21 cellular contexts compared by ENCODE assay signal in genomic region chr20:25378189-25378883, GRCh38. TPM values are rescaled to one million over a fixed set of nuclear protein-coding genes. Genes with fewer than 3 reads are reported as not detected.
A peak's percentile ranks its signal among the peaks of the same experiment; 100 is the strongest.
DNase-seq lines count a peak whose midpoint lies in the region; ATAC-seq, FAIRE-seq and TF ChIP-seq lines count a peak whose summit lies in the region.
"Had no signal": no experiment of that assay in that cellular context is flagged by ENCODE, and none has a peak within 500 bp of the region (broad histone marks: within the 10 kb centered on the region; RNA-seq: fewer than 3 reads in every experiment).

No MANE protein-coding gene starts in this region.

- ATAC-seq in HepG2: peak; percentile 87
- no peak for ATAC-seq in right lobe of liver
- ATAC-seq in GM21515 (IDR thresholded peaks at IDR 0.05; ENCODE audit: unreplicated experiment): no peak
- ATAC-seq: HCT116 had no signal

- H2BK120ac ChIP-seq in H9 (ENCODE audit: low read depth, low read length, poor library complexity, severe bottlenecking): no peak overlapping the region

- H3K36me3 Mint-ChIP-seq in glutamatergic neuron (ENCODE audit: unreplicated experiment): peaks cover 17% of the 10 kb centered on the region
- H3K36me3 Mint-ChIP-seq in type B pancreatic cell: peaks cover 58% of the 10 kb centered on the region
- H3K36me3 Mint-ChIP-seq in H9 (ENCODE audit: insufficient read depth in 1 of 3, low read depth in 3 of 3): peaks cover 31 to 48% (median 32%) of the 10 kb centered on the region in 3 experiments

- peaks cover 64% of the 10 kb centered on the region for H3K4me1 ChIP-seq in HepG2 (ENCODE audit: insufficient read depth, low read length)
- peaks cover 0 to 7% (median 0%) of the 10 kb centered on the region in 4 donors for H3K4me1 ChIP-seq in right lobe of liver
- H3K4me1 ChIP-seq in osteoblast (ENCODE audit: insufficient read depth, low read length): peaks cover 6% of the 10 kb centered on the region
- no peaks in the 10 kb centered on the region for H3K4me1 ChIP-seq in H9 (ENCODE audit: insufficient read depth, low read length)

- no peak for TF ChIP-seq POLR2A in HepG2 (IDR thresholded peaks at IDR 0.05; ENCODE audit: insufficient read depth in 1 of 2, low read depth in 2 of 2, low read length in 2 of 2)
- TF ChIP-seq POLR2A in right lobe of liver (IDR thresholded peaks at IDR 0.05): no peak

- H3K4ac ChIP-seq in H9 (ENCODE audit: low read depth, low read length): no peak overlapping the region

- peak; percentile 46; the same call in 1 of the 2 replicates for TF ChIP-seq RAD21 in HepG2 (CRISPR knock-in tag; IDR thresholded peaks at IDR 0.05)

- H3K27me3 ChIP-seq in HepG2 (ENCODE audit: control insufficient read depth in 1 of 2, insufficient read depth in 2 of 2, low read length in 2 of 2): no peaks in the 10 kb centered on the region; a peak in 1 of 5 replicates
- H3K27me3 ChIP-seq in right lobe of liver: no peaks in the 10 kb centered on the region
- H3K27me3 ChIP-seq in osteoblast (ENCODE audit: insufficient read depth, low read length): no peaks in the 10 kb centered on the region
- H3K27me3 ChIP-seq in H9 (ENCODE audit: insufficient read depth, low read length): no peaks in the 10 kb centered on the region

- no peak overlapping the region for H3K14ac ChIP-seq in H9 (ENCODE audit: insufficient read depth, low read length)

- no TSS peak for BruUV-seq in HepG2 (replicated peaks; lab: Mats Ljungman, UMichigan)

- intact Hi-C loops in HepG2 (cut with micrococcal nuclease; ENCODE audit: unreplicated experiment) (loop anchor here (1.0 to 2.0 kb wide), 3 partner anchors 12 to 68 kb away; partner anchors contain the start of gene ABHD12), right lobe of liver (cut with DNase I) (no loop called here)

- no peak overlapping the region for H4K8ac ChIP-seq in H9 (replicated peaks; ENCODE audit: insufficient read length, low read depth, low read length)

- no peaks in the 10 kb centered on the region for H3K9me3 ChIP-seq in HepG2 (ENCODE audit: low read length)
- no peaks in the 10 kb centered on the region for H3K9me3 ChIP-seq in right lobe of liver
- no peaks in the 10 kb centered on the region for H3K9me3 ChIP-seq in osteoblast (ENCODE audit: low read depth, low read length)
- H3K9me3 ChIP-seq in H9 (ENCODE audit: control insufficient read depth, low read depth, low read length): no peaks in the 10 kb centered on the region

- H4K5ac ChIP-seq in H9 (ENCODE audit: insufficient read length, low read depth, low read length): no peak overlapping the region

- no peak overlapping the region for H3K23ac ChIP-seq in H9 (ENCODE audit: insufficient read length, low read depth, low read length)

- no peak overlapping the region for H2BK15ac ChIP-seq in H9 (ENCODE audit: low read depth, low read length)

- peak overlapping the region; percentile 62 for H3K4me2 ChIP-seq in HepG2 (ENCODE audit: low read depth, low read length)
- no peak overlapping the region for H3K4me2 ChIP-seq in osteoblast (ENCODE audit: insufficient read depth, low read length)
- no peak overlapping the region for H3K4me2 ChIP-seq in H9 (ENCODE audit: insufficient read depth, insufficient read length, low read length)

- H3K23me2 ChIP-seq in H9 (ENCODE audit: insufficient read length, low read depth, low read length, poor library complexity, severe bottlenecking): no peaks in the 10 kb centered on the region

- no peak overlapping the region for H2BK20ac ChIP-seq in H9 (ENCODE audit: low read depth, low read length, poor library complexity, severe bottlenecking)

- peaks cover 0 to 4% of the 10 kb centered on the region in 2 experiments; a peak in 4 of 5 replicates for H3K36me3 ChIP-seq in HepG2 (replicated peaks in 1 of 2; ENCODE audit: control insufficient read depth in 1 of 2, insufficient read depth in 2 of 2, low read length in 2 of 2)
- no peaks in the 10 kb centered on the region for H3K36me3 ChIP-seq in right lobe of liver
- H3K36me3 ChIP-seq in osteoblast (ENCODE audit: insufficient read depth, low read length): no peaks in the 10 kb centered on the region

- H3K18ac ChIP-seq in H9 (ENCODE audit: insufficient read length, low read depth, low read length): no peak overlapping the region

- no peak overlapping the region for H3K56ac ChIP-seq in H9 (ENCODE audit: insufficient read length, low read depth, low read length)

- H3K9me3 Mint-ChIP-seq in glutamatergic neuron (ENCODE audit: unreplicated experiment) (peaks cover 12% of the 10 kb centered on the region), type B pancreatic cell (no peaks in the 10 kb centered on the region), H9 (no peaks in the 10 kb centered on the region; a peak in 3 of 5 replicates)

- TF ChIP-seq CTCF in HepG2 (CRISPR knock-in tag; IDR thresholded peaks at IDR 0.05) (no peak), right lobe of liver (IDR thresholded peaks at IDR 0.05) (no peak), glutamatergic neuron (IDR thresholded peaks at IDR 0.05; ENCODE audit: partially characterized antibody, unreplicated experiment) (no peak), osteoblast (IDR thresholded peaks at IDR 0.05; ENCODE audit: extremely low read depth, low read depth, low read length) (no peak), type B pancreatic cell (conservative IDR thresholded peaks at IDR 0.05) (no peak), H9 (conservative IDR thresholded peaks at IDR 0.05) (no peak)

- POLR2A ChIA-PET in HepG2 (lab: Yijun Ruan, JAX): interaction anchor here (0.6 to 2.2 kb wide), 14 partner anchors 10 to 206 kb away, joined by 3 to 25 read pairs (median 4); partner anchors contain the start of genes ABHD12, GINS1 and PYGB

- H3K4me3 Mint-ChIP-seq in glutamatergic neuron (ENCODE audit: unreplicated experiment) (peak overlapping the region; percentile 55), type B pancreatic cell (no peak overlapping the region), H9 (no peak overlapping the region)
- H3K4me3 Mint-ChIP-seq: CD4-positive, alpha-beta memory T cell had no signal

- H3K27me3 Mint-ChIP-seq in glutamatergic neuron (ENCODE audit: unreplicated experiment): no peaks in the 10 kb centered on the region
- no peaks in the 10 kb centered on the region for H3K27me3 Mint-ChIP-seq in type B pancreatic cell
- no peaks in the 10 kb centered on the region for H3K27me3 Mint-ChIP-seq in H9 (ENCODE audit: low read depth)
- H3K27me3 Mint-ChIP-seq: CD4-positive, alpha-beta memory T cell had no signal

- TF ChIP-seq EP300 in HepG2 (IDR thresholded peaks at IDR 0.05; ENCODE audit: low read depth in 2 of 2, low read length in 2 of 2) (peak; percentile 90 to 95; a peak in 3 of 4 replicates), HepG2 (CRISPR knock-in tag; IDR thresholded peaks at IDR 0.05; ENCODE audit: borderline replicate concordance) (peak; percentile 83; the same call in 1 of the 2 replicates)

- H2BK5ac ChIP-seq in H9 (ENCODE audit: insufficient read length, low read length): no peak overlapping the region

- CTCF ChIA-PET in HepG2 (lab: Yijun Ruan, JAX; ENCODE audit: low intra/inter-chr PET ratio, low total read pairs): interaction anchor here (0.6 to 1.3 kb wide), 3 partner anchors 21 to 68 kb away, joined by 3 to 5 read pairs (median 3); no protein-coding TSS in a partner anchor

- no peak overlapping the region for H2BK12ac ChIP-seq in H9 (ENCODE audit: insufficient read length, low read depth, low read length)

- FAIRE-seq in HepG2 (lab: Jason Lieb, UNC): peak; percentile 96
- FAIRE-seq: D721Med, G401.6, GM19239 had no signal

- peak overlapping the region in 1 of 3 experiments; percentile 15; a peak in 1 of 6 replicates for H3K4me3 ChIP-seq in HepG2 (replicated peaks in 1 of 3; ENCODE audit: insufficient read depth in 1 of 3, low read depth in 2 of 3, low read length in 3 of 3)
- H3K4me3 ChIP-seq in right lobe of liver: no peak overlapping the region
- H3K4me3 ChIP-seq in osteoblast (ENCODE audit: insufficient read depth, low read length): no peak overlapping the region

- DNase-seq in HepG2 (ENCODE audit: low spot score) (peak; percentile 99), right lobe of liver (no peak), glutamatergic neuron (no peak), osteoblast (ENCODE audit: insufficient read length, low spot score, missing footprints) (peak; percentile 43), type B pancreatic cell (ENCODE audit: extremely low spot score, unreplicated experiment) (no peak), NOMO-1 treated with DMSO at 0.1 percent for 48 hours (lab: John Stamatoyannopoulos, UW; ENCODE audit: unreplicated experiment) (no peak), H9 (no peak)
- DNase-seq: AML-193; C1 segment of cervical spinal cord; CD4-positive, alpha-beta memory T cell; DMS153; DMS79 treated with DMSO at 0.1 percent for 48 hours; EL; IMR-90 had no signal

- 3% methylated on average over 5 of the region's 5 CpGs for WGBS in HepG2 (ENCODE audit: low lambda C conversion rate)
- WGBS in right lobe of liver (ENCODE audit: insufficient coverage, low coverage, low lambda C conversion rate, missing lambda C conversion rate): 78% methylated on average over 4 of the region's 5 CpGs
- no CpG with 5 or more reads among the region's 5 CpGs for WGBS in H9 (ENCODE audit: extremely low coverage, insufficient read length, low lambda C conversion rate)

- H3K9ac ChIP-seq in HepG2 (ENCODE audit: insufficient read depth, low read depth, low read length) (0 out of 2 replicates have a peak overlapping the region, but pooled peaks have one; percentile 9), H9 (ENCODE audit: extremely low read depth, insufficient read length, low read length) (no peak overlapping the region)

- peaks cover 36% of the 10 kb centered on the region for H3K4me1 Mint-ChIP-seq in glutamatergic neuron (ENCODE audit: low read depth, unreplicated experiment)
- peaks cover 17% of the 10 kb centered on the region for H3K4me1 Mint-ChIP-seq in type B pancreatic cell (ENCODE audit: unreplicated experiment)
- H3K4me1 Mint-ChIP-seq in H9: peaks cover 0 to 7% of the 10 kb centered on the region in 2 experiments; a peak in 1 of 4 replicates

- in situ Hi-C loops in HepG2 (cut with HindIII; ENCODE audit: extremely low pct_ligation_motif_present, low pct_unique_long_range_greater_than_20kb): no loop called here

- H3K27ac Mint-ChIP-seq in glutamatergic neuron (ENCODE audit: unreplicated experiment): peak overlapping the region; percentile 19
- H3K27ac Mint-ChIP-seq in type B pancreatic cell: peak overlapping the region; percentile 3
- H3K27ac Mint-ChIP-seq in H9: peak overlapping the region in 1 of 3 experiments; percentile 24; a peak in 2 of 7 replicates

- H3K27ac ChIP-seq in HepG2 (ENCODE audit: extremely low read length, insufficient read depth, low read length) (peak overlapping the region; percentile 14), right lobe of liver (no peak overlapping the region), osteoblast (ENCODE audit: low read depth, low read length) (no peak overlapping the region), H9 (ENCODE audit: insufficient read length, low read depth, low read length) (no peak overlapping the region)
- H3K27ac ChIP-seq: 22Rv1, HL-60 had no signal

- H2AK5ac ChIP-seq in H9 (ENCODE audit: insufficient read length, low read length): no peak overlapping the region

- H3K79me1 ChIP-seq in H9 (ENCODE audit: insufficient read depth, low read depth, low read length, poor library complexity, severe bottlenecking): peaks cover 6% of the 10 kb centered on the region

- H3T11ph ChIP-seq in H9 (ENCODE audit: low read length): no peak overlapping the region

- peaks cover 55% of the 10 kb centered on the region for H3K79me2 ChIP-seq in HepG2 (ENCODE audit: insufficient read depth, low read length)
- H3K79me2 ChIP-seq in osteoblast (ENCODE audit: insufficient read depth, low read length): peaks cover 91% of the 10 kb centered on the region
- peaks cover 21% of the 10 kb centered on the region; the same call in 1 of the 2 replicates for H3K79me2 ChIP-seq in H9 (ENCODE audit: insufficient read depth, low read length)

- H4K20me1 ChIP-seq in HepG2 (ENCODE audit: insufficient read depth, low read length): peaks cover 75% of the 10 kb centered on the region
- H4K20me1 ChIP-seq in osteoblast (ENCODE audit: insufficient read depth, low read length): peaks cover 16% of the 10 kb centered on the region
- no peaks in the 10 kb centered on the region for H4K20me1 ChIP-seq in H9 (ENCODE audit: control insufficient read depth, insufficient read depth, insufficient read length)

- H4K91ac ChIP-seq in H9 (ENCODE audit: insufficient read length, low read depth, low read length): no peak overlapping the region

- H2AFZ ChIP-seq in HepG2 (ENCODE audit: low read length) (no peak overlapping the region), osteoblast (ENCODE audit: low read length) (no peak overlapping the region), H9 (ENCODE audit: low read length) (no peak overlapping the region)

RNA-seq across cellular contexts. Expression of gene ABHD12, which starts 12.3 kb away (rescaled TPM):
- total RNA-seq in HepG2 (2016; rRNA removed; fragmentation: Illumina TruSeq; extraction: Trizol) (43.1 and 72.1 TPM in 2 replicates), right lobe of liver (10 to 100 TPM; 16.1 to 23.6 (median 18.7) TPM), glutamatergic neuron (ENCODE audit: unreplicated experiment) (101 TPM), osteoblast (29.7 and 35.1 TPM in 2 replicates), type B pancreatic cell (ENCODE audit: low replicate concordance) (68.9 and 94.5 TPM in 2 replicates), H9 (2021) (54.4 and 56.6 TPM in 2 replicates)
- total RNA-seq in HepG2 (2016; cell fraction: cytosol; rRNA removed; fragmentation: Illumina TruSeq; extraction: Trizol; ENCODE audit: low read depth): 73.1 and 89.7 TPM in 2 replicates
- total RNA-seq in HepG2 (2016; cell fraction: insoluble cytoplasmic fraction; rRNA removed; fragmentation: Illumina TruSeq; extraction: Trizol): 38.1 and 70.5 TPM in 2 replicates
- total RNA-seq in HepG2 (2016; cell fraction: membrane; rRNA removed; fragmentation: Illumina TruSeq; extraction: Trizol): 99.5 and 113 TPM in 2 replicates
- total RNA-seq in HepG2 (2016; cell fraction: nucleus; rRNA removed; fragmentation: Illumina TruSeq; extraction: Trizol): 57.0 and 61.3 TPM in 2 replicates
- polyA plus RNA-seq in HepG2 (2011; rRNA removed): 23.5 and 28.9 TPM in 2 replicates
- 29.9 and 33.0 TPM in 2 replicates for polyA plus RNA-seq in HepG2 (2011; cell fraction: cytosol; rRNA removed)
- 27.9 TPM in 2 replicates for polyA plus RNA-seq in HepG2 (2011; cell fraction: nucleus; rRNA removed)
- 51.1 and 71.7 TPM in 2 replicates for polyA plus RNA-seq in HepG2 (2012)
- 72.8 and 82.5 TPM in 2 replicates for polyA plus RNA-seq in HepG2 (2016; cell fraction: cytosol; fragmentation: Illumina TruSeq; extraction: Trizol; ENCODE audit: low read depth)
- 45.4 and 52.7 TPM in 2 replicates for polyA plus RNA-seq in HepG2 (2016; cell fraction: insoluble cytoplasmic fraction; fragmentation: Illumina TruSeq; extraction: Trizol; ENCODE audit: low read depth)
- 96.3 and 99.8 TPM in 2 replicates for polyA plus RNA-seq in HepG2 (2016; cell fraction: membrane; fragmentation: Illumina TruSeq; extraction: Trizol; ENCODE audit: low read depth)
- 89.1 and 91.9 TPM in 2 replicates for polyA plus RNA-seq in HepG2 (2016; cell fraction: nucleus; fragmentation: Illumina TruSeq; extraction: Trizol; ENCODE audit: insufficient read depth, low read depth)
- 28.9 and 42.1 TPM in 2 replicates for polyA minus RNA-seq in HepG2 (2011; rRNA and poly(A)+ RNA removed; ENCODE audit: low replicate concordance)
- 18.7 and 23.4 TPM in 2 replicates for polyA minus RNA-seq in HepG2 (2011; cell fraction: cytosol; rRNA and poly(A)+ RNA removed)
- 40.6 and 42.5 TPM in 2 replicates for polyA minus RNA-seq in HepG2 (2011; cell fraction: nucleus; rRNA and poly(A)+ RNA removed)

RNA-seq across cellular contexts. Expression of gene GINS1, which starts 29.1 kb away (rescaled TPM):
- 59.9 and 74.6 TPM in 2 replicates for total RNA-seq in HepG2 (2016; rRNA removed; fragmentation: Illumina TruSeq; extraction: Trizol)
- 12.1 and 13.7 TPM in 2 replicates for total RNA-seq in HepG2 (2016; cell fraction: cytosol; rRNA removed; fragmentation: Illumina TruSeq; extraction: Trizol; ENCODE audit: low read depth)
- 62.2 and 82.5 TPM in 2 replicates for total RNA-seq in HepG2 (2016; cell fraction: insoluble cytoplasmic fraction; rRNA removed; fragmentation: Illumina TruSeq; extraction: Trizol)
- total RNA-seq in HepG2 (2016; cell fraction: membrane; rRNA removed; fragmentation: Illumina TruSeq; extraction: Trizol): 27.4 and 32.8 TPM in 2 replicates
- total RNA-seq in HepG2 (2016; cell fraction: nucleus; rRNA removed; fragmentation: Illumina TruSeq; extraction: Trizol): 30.1 and 33.0 TPM in 2 replicates
- polyA plus RNA-seq in HepG2 (2011; rRNA removed): 10.3 and 14.6 TPM in 2 replicates
- 8.1 and 9.7 TPM in 2 replicates for polyA plus RNA-seq in HepG2 (2011; cell fraction: cytosol; rRNA removed)
- 5.7 and 6.6 TPM in 2 replicates for polyA plus RNA-seq in HepG2 (2011; cell fraction: nucleus; rRNA removed)
- polyA plus RNA-seq in HepG2 (2012): 6.6 and 15.3 TPM in 2 replicates
- polyA plus RNA-seq in HepG2 (2016; cell fraction: cytosol; fragmentation: Illumina TruSeq; extraction: Trizol; ENCODE audit: low read depth): 3.4 and 3.7 TPM in 2 replicates
- polyA plus RNA-seq in HepG2 (2016; cell fraction: insoluble cytoplasmic fraction; fragmentation: Illumina TruSeq; extraction: Trizol; ENCODE audit: low read depth): 62.2 and 68.3 TPM in 2 replicates
- 11.0 and 11.7 TPM in 2 replicates for polyA plus RNA-seq in HepG2 (2016; cell fraction: membrane; fragmentation: Illumina TruSeq; extraction: Trizol; ENCODE audit: low read depth)
- 50.8 and 54.7 TPM in 2 replicates for polyA plus RNA-seq in HepG2 (2016; cell fraction: nucleus; fragmentation: Illumina TruSeq; extraction: Trizol; ENCODE audit: insufficient read depth, low read depth)
- polyA minus RNA-seq in HepG2 (2011; rRNA and poly(A)+ RNA removed; ENCODE audit: low replicate concordance): 9.2 and 15.1 TPM in 2 replicates
- polyA minus RNA-seq in HepG2 (2011; cell fraction: cytosol; rRNA and poly(A)+ RNA removed): 8.7 and 11.2 TPM in 2 replicates
- polyA minus RNA-seq in HepG2 (2011; cell fraction: nucleus; rRNA and poly(A)+ RNA removed): 8.8 and 9.4 TPM in 2 replicates
- 1 to 10 TPM in 2 of 6 experiments, under 1 TPM in 4; 0.37 to 3.5 (median 0.76) TPM for total RNA-seq in right lobe of liver
- 5.3 TPM for total RNA-seq in glutamatergic neuron (ENCODE audit: unreplicated experiment)
- total RNA-seq in osteoblast: 2.2 and 2.4 TPM in 2 replicates
- 13.7 and 30.2 TPM in 2 replicates for total RNA-seq in type B pancreatic cell (ENCODE audit: low replicate concordance)
- 74.3 and 74.5 TPM in 2 replicates for total RNA-seq in H9 (2021)

Comparison
In these comparisons a context has a peak if more than half of its experiments do, and no peak if none do; other contexts are left out.
1. DNase-seq: peak in HepG2 (single experiment) and osteoblast (single experiment); none in right lobe of liver (0 of 3), glutamatergic neuron (single experiment), type B pancreatic cell (single experiment), NOMO-1 treated with DMSO at 0.1 percent for 48 hours (single experiment) and H9 (single experiment).